9 cellular contexts compared by ENCODE assay signal in the genomic region with DNA sequence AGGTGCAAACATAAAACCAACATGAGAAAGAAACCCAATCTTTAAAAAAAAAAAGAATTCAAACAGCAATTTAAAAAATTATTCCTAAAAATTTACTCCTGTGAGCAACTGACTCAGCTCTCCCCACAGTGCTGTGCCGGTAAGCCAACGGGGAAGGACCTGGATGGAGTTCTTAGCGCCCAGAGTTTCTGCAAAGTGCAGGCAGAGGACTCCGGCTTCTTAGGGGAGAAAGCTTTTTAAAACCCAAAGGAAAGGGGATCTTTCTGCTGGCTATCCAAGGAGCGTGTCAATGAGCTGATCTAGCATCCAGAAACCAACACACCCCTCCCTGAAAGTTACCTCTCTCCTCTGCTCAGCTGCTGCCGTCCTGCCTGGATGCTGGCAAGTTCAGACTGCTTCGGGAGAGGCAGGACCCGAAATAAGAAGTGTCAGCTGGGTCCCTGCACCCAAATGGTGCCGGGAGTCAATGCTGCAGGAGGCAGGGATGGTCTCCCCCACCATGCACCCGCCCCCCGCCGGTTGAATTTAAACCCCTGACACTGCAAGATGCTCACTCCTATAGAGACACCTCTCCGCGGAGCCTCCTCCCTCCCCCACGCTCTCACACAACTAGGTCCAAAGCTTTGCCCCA. TPM values are rescaled to one million over a fixed set of nuclear protein-coding genes. Genes with fewer than 3 reads are reported as not detected.
DNase-seq lines count a peak whose midpoint lies in the region; ATAC-seq and TF ChIP-seq lines count a peak whose summit lies in the region.
"Had no signal": no experiment of that assay in that cellular context is flagged by ENCODE, and none has a peak within 500 bp of the region (broad histone marks: within the 10 kb centered on the region; RNA-seq: fewer than 3 reads in every experiment).

No MANE protein-coding gene starts in this region.

- H3K79me2 ChIP-seq in DND-41 (ENCODE audit: insufficient read depth, low read length) = no peaks in the 10 kb centered on the region

- H3K4me1 ChIP-seq in DND-41 (ENCODE audit: insufficient read depth, low read length) = peaks cover 41% of the 10 kb centered on the region

- TF ChIP-seq POLR2A in lower leg skin (IDR thresholded peaks at IDR 0.05) = no peak

- peaks cover 19% of the 10 kb centered on the region for H4K20me1 ChIP-seq in DND-41 (ENCODE audit: insufficient read depth, low read length)

- H3K27me3 ChIP-seq in DND-41 (ENCODE audit: insufficient read depth, low read length, poor library complexity) = peaks cover 62% of the 10 kb centered on the region

- H3K4me2 ChIP-seq in DND-41 (ENCODE audit: insufficient read depth, low read length) = peak overlapping the region; percentile 74

- H2AFZ ChIP-seq in DND-41 (ENCODE audit: low read depth, low read length) = no peak overlapping the region

- TF ChIP-seq CTCF in DND-41 (IDR thresholded peaks at IDR 0.05; ENCODE audit: borderline replicate concordance, extremely low read depth, low read length, poor library complexity, severe bottlenecking) (no peak), choroid plexus epithelial cell (conservative IDR thresholded peaks at IDR 0.05; ENCODE audit: low read depth, low read length) (no peak), nephron progenitor cell (IDR thresholded peaks at IDR 0.05) (no peak), lower leg skin (IDR thresholded peaks at IDR 0.05) (no peak)

- peaks cover 100% of the 10 kb centered on the region for H3K27me3 Mint-ChIP-seq in nephron progenitor cell (ENCODE audit: low read depth, poor library complexity)

- no peaks in the 10 kb centered on the region for H3K36me3 ChIP-seq in DND-41 (ENCODE audit: insufficient read depth, low read length)

- no peak overlapping the region for H3K27ac ChIP-seq in DND-41 (ENCODE audit: low read length)

- intact Hi-C loops in lower leg skin (cut with DNase I; ENCODE audit: low total_unique reads) = no loop called here

- no peak overlapping the region for H3K27ac Mint-ChIP-seq in nephron progenitor cell

- H3K4me3 ChIP-seq in DND-41 (ENCODE audit: low read depth in 1 of 2, low read length in 2 of 2) = peak overlapping the region in 1 of 2 experiments; percentile 51; a peak in 2 of 4 replicates
- peak overlapping the region; percentile 78 for H3K4me3 ChIP-seq in choroid plexus epithelial cell (ENCODE audit: low read depth, low read length)
- H3K4me3 ChIP-seq in lower leg skin (ENCODE audit: low read depth, poor library complexity, severe bottlenecking) = no peak overlapping the region

- peak overlapping the region; percentile 27; the same call in 1 of the 2 replicates for H3K9ac ChIP-seq in DND-41 (ENCODE audit: low read depth, low read length)

- DNase-seq in DND-41 (no peak), LHCN-M2 (ENCODE audit: low read depth) (peak; percentile 29), choroid plexus epithelial cell (ENCODE audit: low read depth) (no peak), nephron progenitor cell (no peak), lower leg skin (ENCODE audit: low spot score in 2 of 2) (no peak), H4 (ENCODE audit: low spot score) (no peak)
- DNase-seq in stimulated activated CD8-positive, alpha-beta memory T cell treated with anti-CD3 and anti-CD28 coated beads, Interleukin-4, amount 100 ng/mL, for 48 hours = no peak
- DNase-seq: NCI-H2107 had no signal

- no peaks in the 10 kb centered on the region for H3K9me3 Mint-ChIP-seq in nephron progenitor cell

- peak overlapping the region; percentile 75 for H3K4me3 Mint-ChIP-seq in nephron progenitor cell

- peaks cover 48% of the 10 kb centered on the region for H3K4me1 Mint-ChIP-seq in nephron progenitor cell

- H3K9me3 ChIP-seq in DND-41 (ENCODE audit: insufficient read depth, low read length, severe bottlenecking) = no peaks in the 10 kb centered on the region

- ATAC-seq in DND-41 (ENCODE audit: insufficient read depth, low read depth) (no peak), GM19467 (IDR thresholded peaks at IDR 0.05; ENCODE audit: unreplicated experiment) (no peak)

- WGBS in lower leg skin, 2 donors = 6 to 7% methylated on average over 15 of the region's 15 CpGs

- no peaks in the 10 kb centered on the region for H3K36me3 Mint-ChIP-seq in nephron progenitor cell (ENCODE audit: low read depth)

RNA-seq across cellular contexts. Expression of a gene that starts 32.2 kb away (rescaled TPM):
- total RNA-seq in LHCN-M2 (2014; rRNA removed) (34.5 and 42.2 TPM in 2 replicates), lower leg skin (10 to 100 TPM; 65.5 to 98.7 (median 87.8) TPM)
- polyA plus RNA-seq in LHCN-M2 (2012) = 14.8 TPM
- total RNA-seq in H4 (2014; rRNA removed; shearing (Covaris generic)) = 10.0 and 10.3 TPM in 2 replicates
